Comparison of ENCODE assay signal across 8 cellular contexts in genomic region chr13:49444517-49445395, GRCh38. TPM values are rescaled to one million over a fixed set of nuclear protein-coding genes. Genes with fewer than 3 reads are reported as not detected.
DNase-seq lines count a peak whose midpoint lies in the region; ATAC-seq, FAIRE-seq and TF ChIP-seq lines count a peak whose summit lies in the region.

No MANE protein-coding gene starts in this region.

- no peaks in the 10 kb centered on the region for H3K9me3 ChIP-seq in A549
- no peaks in the 10 kb centered on the region for H3K9me3 ChIP-seq in GM12878 (replicated peaks; ENCODE audit: control insufficient read depth, insufficient read depth, low read length)
- no peaks in the 10 kb centered on the region for H3K9me3 ChIP-seq in iPS-18a (ENCODE audit: control insufficient read depth, low read depth, low read length)
- H3K9me3 ChIP-seq in small intestine (ENCODE audit: control insufficient read depth, low read depth) = no peaks in the 10 kb centered on the region

- POLR2A ChIA-PET in A549 (lab: Yijun Ruan, JAX) = interaction anchor here (0.6 to 1.8 kb wide), 8 partner anchors 51 to 912 kb away, joined by 3 to 10 read pairs (median 4); partner anchors contain the start of genes CDADC1, PHF11 and RCBTB1
- POLR2A ChIA-PET in GM12878 (lab: Charles Lee) = interaction anchor here (0.6 to 4.9 kb wide), 13 partner anchors 9 to 492 kb away, joined by 3 to 48 read pairs (median 3); partner anchors contain the start of genes ARL11, PHF11, RCBTB1 and SPRYD7

- H4K20me1 ChIP-seq in GM12878 (ENCODE audit: control insufficient read depth, insufficient read depth) = no peaks in the 10 kb centered on the region

- no peaks in the 10 kb centered on the region for H3K27me3 ChIP-seq in GM12878 (replicated peaks in 1 of 2; ENCODE audit: control insufficient read depth in 2 of 2, insufficient read depth in 2 of 2, low read length in 1 of 2)
- no peaks in the 10 kb centered on the region for H3K27me3 ChIP-seq in iPS-18a (ENCODE audit: control insufficient read depth, insufficient read depth, low read length)
- no peaks in the 10 kb centered on the region for H3K27me3 ChIP-seq in small intestine (ENCODE audit: control insufficient read depth in 2 of 2, insufficient read depth in 2 of 2, low read length in 2 of 2)

- peaks cover 33% of the 10 kb centered on the region for H3K79me2 ChIP-seq in GM12878 (ENCODE audit: control insufficient read depth, insufficient read depth, low read length)

- 15% methylated on average over 20 of the region's 29 CpGs for WGBS in A549 (ENCODE audit: missing lambda C conversion rate)
- under 1% methylated on average over 23 of the region's 29 CpGs for WGBS in GM12878 (ENCODE audit: insufficient coverage, insufficient replicate concordance, low lambda C conversion rate, missing lambda C conversion rate)
- 1% methylated on average over 25 to 29 of the region's 29 CpGs for WGBS in small intestine, 3 donors

- H3K36me3 ChIP-seq in GM12878 (ENCODE audit: control insufficient read depth in 2 of 2, insufficient read depth in 2 of 2, low read length in 1 of 2) (no peaks in the 10 kb centered on the region), iPS-18a (ENCODE audit: control insufficient read depth, low read depth, low read length) (no peaks in the 10 kb centered on the region), small intestine (ENCODE audit: control insufficient read depth in 2 of 2, insufficient read depth in 2 of 2, low read length in 2 of 2) (no peaks in the 10 kb centered on the region)

- TF ChIP-seq EP300 in A549 (IDR thresholded peaks at IDR 0.05) = no peak
- TF ChIP-seq EP300 in GM12878 (IDR thresholded peaks at IDR 0.05; ENCODE audit: borderline replicate concordance in 1 of 2, control insufficient read depth in 1 of 2, low read depth in 2 of 2, low read length in 2 of 2) = peak in 1 of 2 experiments; percentile 81; a peak in 3 of 4 replicates

- TF ChIP-seq CTCF in A549 (IDR thresholded peaks at IDR 0.05) (no peak), GM12864 (IDR thresholded peaks at IDR 0.05; ENCODE audit: low read depth, low read length, missing control alignments) (no peak), GM12878 (IDR thresholded peaks at IDR 0.05 in 2 of 3, conservative IDR thresholded peaks at IDR 0.05 in 1 of 3; ENCODE audit: control insufficient read depth in 2 of 3, extremely low read depth in 1 of 3, insufficient read depth in 1 of 3, low read depth in 3 of 3, low read length in 3 of 3) (no peak)

- RAD21 ChIA-PET in GM12878 (lab: Charles Lee; ENCODE audit: unreplicated experiment) = interaction anchor here (1.3 to 3.3 kb wide), 5 partner anchors 9 to 162 kb away, joined by 4 to 22 read pairs (median 6); partner anchors contain the start of gene PHF11

- TF ChIP-seq POLR2A in A549 (IDR thresholded peaks at IDR 0.05; ENCODE audit: low read length) (no peak), Raji (IDR thresholded peaks at IDR 0.05; ENCODE audit: insufficient read depth, low read depth, low read length) (peak; percentile 78), GM12878 (IDR thresholded peaks at IDR 0.05; ENCODE audit: low read depth, low read length) (no peak)

- BruUV-seq in GM12878 (replicated peaks; lab: Mats Ljungman, UMichigan) = TSS peak; percentile 88

- H3K4me3 ChIP-seq in A549 (peak overlapping the region; percentile 83), GM12864 (ENCODE audit: low read depth, low read length) (peak overlapping the region; percentile 71), GM12878 (peak overlapping the region; percentile 85), iPS-18a (ENCODE audit: low read length) (peak overlapping the region; percentile 97), small intestine (ENCODE audit: low read depth in 1 of 2, low read length in 2 of 2) (peak overlapping the region; percentile 66 to 68)

- H3K9ac ChIP-seq in GM12878 (ENCODE audit: control insufficient read depth, insufficient read depth, low read length) (peak overlapping the region; percentile 80), iPS-18a (ENCODE audit: low read length) (peak overlapping the region; percentile 57)

- H3K4me2 ChIP-seq in A549 (peak overlapping the region; percentile 74), GM12878 (ENCODE audit: control insufficient read depth, insufficient read depth) (peak overlapping the region; percentile 75)

- H2AFZ ChIP-seq in GM12878 (ENCODE audit: control insufficient read depth, low read depth, low read length) = peak overlapping the region; percentile 92

- CTCF ChIA-PET in A549 (lab: Yijun Ruan, JAX) = interaction anchor here (0.6 to 2.6 kb wide), 5 partner anchors 9 to 205 kb away, joined by 3 to 7 read pairs (median 5); no protein-coding TSS in a partner anchor
- CTCF ChIA-PET in GM12878 (lab: Yijun Ruan, JAX) = interaction anchor here (0.7 to 3.0 kb wide), 5 partner anchors 10 to 357 kb away, joined by 3 to 13 read pairs (median 5); partner anchors contain the start of gene PHF11

- ATAC-seq in A549 = peak; percentile 53 to 63; a peak in 4 of 6 replicates
- peak; percentile 7 for ATAC-seq in HG03565 (IDR thresholded peaks at IDR 0.05; ENCODE audit: unreplicated experiment)
- ATAC-seq in GM12878 = peak; percentile 32

- in situ Hi-C loops in GM12878 (cut with MboI) = no loop called here

- SMC1A ChIA-PET in GM12878 (lab: Charles Lee; ENCODE audit: uncharacterized antibody, unreplicated experiment) = interaction anchor here (1.0 to 3.5 kb wide), 10 partner anchors 9 to 126 kb away, joined by 3 to 21 read pairs (median 5); partner anchors contain the start of gene PHF11

- peak overlapping the region; percentile 82 to 92 for H3K27ac ChIP-seq in A549
- peak overlapping the region; percentile 61 for H3K27ac ChIP-seq in GM12878 (ENCODE audit: control insufficient read depth, insufficient read depth)
- H3K27ac ChIP-seq in iPS-18a (ENCODE audit: low read length) = no peak overlapping the region
- H3K27ac ChIP-seq in small intestine (ENCODE audit: low read depth in 1 of 2, low read length in 1 of 2) = peak overlapping the region; percentile 86 to 96

- TF ChIP-seq RAD21 in A549 (conservative IDR thresholded peaks at IDR 0.05 in 1 of 2, IDR thresholded peaks at IDR 0.05 in 1 of 2) = no peak
- no peak for TF ChIP-seq RAD21 in GM12878 (IDR thresholded peaks at IDR 0.05; ENCODE audit: insufficient read depth, low read depth, low read length)

- FAIRE-seq in A549 (lab: Jason Lieb, UNC) = no peak
- peak; percentile 80 for FAIRE-seq in GM12878 (lab: Jason Lieb, UNC)
- FAIRE-seq in small intestine (lab: Jason Lieb, UNC) = no peak

- intact Hi-C loops in GM12878 (cut with micrococcal nuclease; ENCODE audit: unreplicated experiment) = loop anchor here (2.0 to 10.0 kb wide), 4 partner anchors 50 to 340 kb away; partner anchors contain the start of genes PHF11 and RCBTB1

- DNase-seq in A549 (ENCODE audit: low read depth in 1 of 2, low spot score in 1 of 2) (peak in 1 of 2 experiments; percentile 25), GM12864 (ENCODE audit: low read depth) (no peak), GM12878 (ENCODE audit: low read depth, low spot score) (peak; percentile 46), small intestine (peak; percentile 74), T-helper 9 cell (no peak)

- H3K4me1 ChIP-seq in A549 (peaks cover 4% of the 10 kb centered on the region; the same call in 1 of the 3 replicates), GM12878 (ENCODE audit: control insufficient read depth, insufficient read depth, low read length) (peaks cover 5% of the 10 kb centered on the region; the same call in 1 of the 2 replicates), iPS-18a (ENCODE audit: control insufficient read depth, low read depth, low read length) (peaks cover 16% of the 10 kb centered on the region), small intestine (ENCODE audit: control insufficient read depth in 2 of 2, insufficient read depth in 1 of 2, low read depth in 1 of 2, low read length in 1 of 2) (peaks cover 0 to 3% of the 10 kb centered on the region in 2 donors)

RNA-seq across cellular contexts. Expression of gene SETDB2, which starts 0.7 kb away (rescaled TPM):
- polyA plus RNA-seq in A549 (2011; rRNA removed) (3.9 and 4.6 TPM in 2 replicates), A549 (2017; fragmentation: RNase III; extraction: RNeasy Plus Mini Kit Qiagen cat#74134 plus additional on column Dnase treatment) (1.3 to 1.7 TPM (median 1.3 TPM) in 3 replicates), GM12878 (2011; rRNA removed) (8.9 and 16.8 TPM in 2 replicates), GM12878 (2014; fragmentation: Illumina TruSeq; extraction: Trizol) (8.2 and 8.7 TPM in 2 replicates), GM12878 (2014; fragmentation: Nextera tagmentation; extraction: Ambion mirVana) (1 to 10 TPM; 1.2 to 1.4 TPM), GM12878 (2014; rRNA removed) (3.1 and 4.5 TPM in 2 replicates), GM12878 (2016; fragmentation: Nextera tagmentation; extraction: Ambion mirVana) (10 to 100 TPM in 1 of 2 experiments, 1 to 10 TPM in 1; 8.4 to 10.0 TPM), small intestine (1 to 10 TPM; 2.2 to 4.1 (median 3.5) TPM)
- 0.70 TPM in 2 replicates for polyA plus RNA-seq in A549 (2012; cell fraction: cytosol; rRNA removed)
- polyA plus RNA-seq in A549 (2012; cell fraction: nucleus; rRNA removed) = 0.39 and 0.41 TPM in 2 replicates
- 1.4 and 1.5 TPM in 2 replicates for polyA minus RNA-seq in A549 (2011; rRNA and poly(A)+ RNA removed)
- 37.4 and 39.0 TPM in 2 replicates for total RNA-seq in GM12878 (2013; cell fraction: nucleolus; rRNA removed)
- total RNA-seq in GM12878 (2014; rRNA removed) (5.7 and 6.6 TPM in 2 replicates), GM12878 (2014; rRNA removed; fragmentation: Illumina TruSeq; extraction: Trizol) (8.3 and 9.5 TPM in 2 replicates), GM12878 (2021) (5.7 and 6.6 TPM in 2 replicates)
- polyA plus RNA-seq in GM12878 (2011; ENCODE audit: low read depth) = 2.7 TPM
- polyA plus RNA-seq in GM12878 (2011; cell fraction: cytosol; rRNA removed) = 2.6 and 3.3 TPM in 2 replicates
- polyA plus RNA-seq in GM12878 (2011; cell fraction: nucleus; rRNA removed) = 7.7 and 8.5 TPM in 2 replicates
- polyA plus RNA-seq in GM12878 (2012) = 5.1 and 7.3 TPM in 2 replicates
- polyA minus RNA-seq in GM12878 (2011; rRNA and poly(A)+ RNA removed) = 5.4 and 7.6 TPM in 2 replicates
- polyA minus RNA-seq in GM12878 (2011; cell fraction: cytosol; rRNA and poly(A)+ RNA removed) = 2.5 and 4.4 TPM in 2 replicates
- polyA minus RNA-seq in GM12878 (2011; cell fraction: nucleus; rRNA and poly(A)+ RNA removed) = 9.9 and 13.2 TPM in 2 replicates

RNA-seq across cellular contexts. Expression of gene CAB39L, which starts 0.9 kb away (rescaled TPM):
- polyA plus RNA-seq in A549 (2011; rRNA removed) (4.8 and 5.2 TPM in 2 replicates), A549 (2017; fragmentation: RNase III; extraction: RNeasy Plus Mini Kit Qiagen cat#74134 plus additional on column Dnase treatment) (2.0 to 2.4 TPM (median 2.3 TPM) in 3 replicates), GM12878 (2011; rRNA removed) (2.9 and 5.0 TPM in 2 replicates), GM12878 (2014; fragmentation: Illumina TruSeq; extraction: Trizol) (1.9 and 2.0 TPM in 2 replicates), GM12878 (2014; fragmentation: Nextera tagmentation; extraction: Ambion mirVana) (1 to 10 TPM in 1 of 2 experiments, under 1 TPM in 1; 0.88 to 1.6 TPM), GM12878 (2014; rRNA removed) (1.0 and 1.4 TPM in 2 replicates), GM12878 (2016; fragmentation: Nextera tagmentation; extraction: Ambion mirVana) (1 to 10 TPM; 1.6 to 1.8 TPM), small intestine (1 to 10 TPM; 1.6 to 4.7 (median 2.7) TPM)
- 0.87 and 1.0 TPM in 2 replicates for polyA plus RNA-seq in A549 (2012; cell fraction: cytosol; rRNA removed)
- polyA plus RNA-seq in A549 (2012; cell fraction: nucleus; rRNA removed) = 0.49 and 0.58 TPM in 2 replicates
- 2.9 and 4.8 TPM in 2 replicates for polyA minus RNA-seq in A549 (2011; rRNA and poly(A)+ RNA removed)
- 3.0 and 3.2 TPM in 2 replicates for total RNA-seq in GM12878 (2013; cell fraction: nucleolus; rRNA removed)
- total RNA-seq in GM12878 (2014; rRNA removed) (1.2 and 1.9 TPM in 2 replicates), GM12878 (2014; rRNA removed; fragmentation: Illumina TruSeq; extraction: Trizol) (1.9 and 2.1 TPM in 2 replicates), GM12878 (2021) (2.2 and 3.0 TPM in 2 replicates)
- 2.6 TPM for polyA plus RNA-seq in GM12878 (2011; ENCODE audit: low read depth)
- polyA plus RNA-seq in GM12878 (2011; cell fraction: cytosol; rRNA removed) = 1.4 and 1.9 TPM in 2 replicates
- polyA plus RNA-seq in GM12878 (2011; cell fraction: nucleus; rRNA removed) = 1.0 and 1.5 TPM in 2 replicates
- 2.8 and 3.0 TPM in 2 replicates for polyA plus RNA-seq in GM12878 (2012)
- 2.8 and 3.0 TPM in 2 replicates for polyA minus RNA-seq in GM12878 (2011; rRNA and poly(A)+ RNA removed)
- 1.0 and 1.9 TPM in 2 replicates for polyA minus RNA-seq in GM12878 (2011; cell fraction: cytosol; rRNA and poly(A)+ RNA removed)
- polyA minus RNA-seq in GM12878 (2011; cell fraction: nucleus; rRNA and poly(A)+ RNA removed) = 1.1 and 1.2 TPM in 2 replicates

RNA-seq across cellular contexts. Expression of gene PHF11, which starts 51.0 kb away (rescaled TPM):
- 11.7 and 13.4 TPM in 2 replicates for polyA plus RNA-seq in A549 (2011; rRNA removed)
- polyA plus RNA-seq in A549 (2012; cell fraction: cytosol; rRNA removed) = 3.1 and 3.6 TPM in 2 replicates
- 4.9 and 7.2 TPM in 2 replicates for polyA plus RNA-seq in A549 (2012; cell fraction: nucleus; rRNA removed)
- 7.1 to 9.0 TPM (median 7.7 TPM) in 3 replicates for polyA plus RNA-seq in A549 (2017; fragmentation: RNase III; extraction: RNeasy Plus Mini Kit Qiagen cat#74134 plus additional on column Dnase treatment)
- 3.1 and 3.4 TPM in 2 replicates for polyA minus RNA-seq in A549 (2011; rRNA and poly(A)+ RNA removed)
- total RNA-seq in GM12878 (2013; cell fraction: nucleolus; rRNA removed) = 69.4 and 73.9 TPM in 2 replicates
- total RNA-seq in GM12878 (2014; rRNA removed) = 17.8 and 24.5 TPM in 2 replicates
- total RNA-seq in GM12878 (2014; rRNA removed; fragmentation: Illumina TruSeq; extraction: Trizol) = 35.0 and 36.3 TPM in 2 replicates
- total RNA-seq in GM12878 (2021) = 33.9 and 35.6 TPM in 2 replicates
- 61.1 TPM for polyA plus RNA-seq in GM12878 (2011; ENCODE audit: low read depth)
- 77.3 and 89.2 TPM in 2 replicates for polyA plus RNA-seq in GM12878 (2011; rRNA removed)
- 30.5 and 35.1 TPM in 2 replicates for polyA plus RNA-seq in GM12878 (2011; cell fraction: cytosol; rRNA removed)
- polyA plus RNA-seq in GM12878 (2011; cell fraction: nucleus; rRNA removed) = 74.2 and 92.7 TPM in 2 replicates
- polyA plus RNA-seq in GM12878 (2012) = 49.4 and 62.6 TPM in 2 replicates
- 50.1 and 64.6 TPM in 2 replicates for polyA plus RNA-seq in GM12878 (2014; fragmentation: Illumina TruSeq; extraction: Trizol)
- 10 to 100 TPM; 16.9 to 23.0 TPM for polyA plus RNA-seq in GM12878 (2014; fragmentation: Nextera tagmentation; extraction: Ambion mirVana)
- 39.7 and 40.9 TPM in 2 replicates for polyA plus RNA-seq in GM12878 (2014; rRNA removed)
- polyA plus RNA-seq in GM12878 (2016; fragmentation: Nextera tagmentation; extraction: Ambion mirVana) = 10 to 100 TPM; 24.2 to 31.6 TPM
- 25.4 and 33.2 TPM in 2 replicates for polyA minus RNA-seq in GM12878 (2011; rRNA and poly(A)+ RNA removed)
- 12.0 and 12.8 TPM in 2 replicates for polyA minus RNA-seq in GM12878 (2011; cell fraction: cytosol; rRNA and poly(A)+ RNA removed)
- polyA minus RNA-seq in GM12878 (2011; cell fraction: nucleus; rRNA and poly(A)+ RNA removed) = 18.4 and 27.5 TPM in 2 replicates
- 10 to 100 TPM; 32.0 to 94.4 (median 56.7) TPM for polyA plus RNA-seq in small intestine

Comparison
In these comparisons a context has a peak if more than half of its experiments do, and no peak if none do; other contexts are left out.
1. ATAC-seq: peak in every context shown above with its lines; median percentile 58 in A549; 32 in GM12878; 7 in HG03565.
2. DNase-seq: peak in GM12878 (single experiment) and small intestine (single experiment); none in GM12864 (single experiment) and T-helper 9 cell (single experiment).
3. Of the 24 proteins assayed by ChIP-seq in both GM12878 and A549: peak only in GM12878: BHLHE40, CHD2, MAX and USF2; only in A549: none; in both: none; in neither: 19; mixed calls (peak in some experiments, not most) for 1.
4. Peak in every context shown above with its lines, with median percentiles within 50 percentile points of each other: H3K4me3 ChIP-seq.